18 cellular contexts compared by ENCODE assay signal in the genomic region with DNA sequence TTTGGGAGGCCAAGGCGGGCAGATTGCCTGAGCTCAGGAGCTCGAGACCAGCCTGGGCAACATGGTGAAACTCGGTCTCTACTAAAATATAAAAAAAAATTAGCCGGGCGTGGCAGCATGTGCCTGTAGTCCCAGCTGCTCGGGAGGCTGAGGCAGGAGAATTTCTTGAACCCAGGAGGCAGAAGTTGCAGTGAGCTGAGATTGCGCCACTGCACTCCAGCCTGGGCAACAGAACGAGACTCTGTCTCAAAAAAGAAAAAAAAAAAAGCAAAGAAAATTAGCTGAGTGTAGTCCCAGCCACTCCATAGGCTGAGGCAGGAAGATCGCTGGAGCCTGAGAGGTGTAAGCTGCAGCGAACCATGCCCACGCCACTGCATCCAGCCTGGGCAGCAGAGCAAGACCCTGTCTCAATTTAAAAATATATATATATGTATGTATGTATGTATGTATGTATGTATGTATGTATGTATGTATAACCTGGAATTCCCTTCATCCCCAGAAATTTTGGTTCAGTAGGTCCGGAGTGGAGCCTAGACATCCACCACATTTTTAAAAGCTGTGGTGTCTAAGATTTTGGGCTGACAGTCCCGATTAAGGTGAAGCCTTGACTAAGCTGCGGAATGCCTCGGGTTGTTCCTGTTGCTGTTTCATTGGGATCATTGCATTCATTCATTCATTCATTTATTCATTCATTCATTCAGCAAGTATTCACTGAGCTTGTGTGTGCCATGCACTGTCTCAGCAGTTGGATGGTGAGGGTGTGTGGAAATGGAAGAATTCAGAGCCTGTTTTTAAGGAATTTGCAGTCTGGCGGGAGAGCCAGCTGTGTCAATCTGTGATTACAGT. TPM values are rescaled to one million over a fixed set of nuclear protein-coding genes. Genes with fewer than 3 reads are reported as not detected.
DNase-seq lines count a peak whose midpoint lies in the region; ATAC-seq, FAIRE-seq and TF ChIP-seq lines count a peak whose summit lies in the region.
"Had no signal": no experiment of that assay in that cellular context is flagged by ENCODE, and none has a peak within 500 bp of the region (broad histone marks: within the 10 kb centered on the region; RNA-seq: fewer than 3 reads in every experiment).

No MANE protein-coding gene starts in this region.

- H3K4me1 ChIP-seq in BLaER1 treated with 17β-estradiol and CSF1 and Interleukin-3, amounts not matched to agents 10 nM and 100 nM: peaks cover 89 to 95% (median 93%) of the 10 kb centered on the region in 10 experiments
- H3K4me1 ChIP-seq in psoas muscle: peaks cover 93% of the 10 kb centered on the region

- H3K9ac ChIP-seq in BLaER1 treated with 17β-estradiol and CSF1 and Interleukin-3, amounts not matched to agents 10 nM and 100 nM: peak overlapping the region; percentile 36 to 70 (median 59); a peak in 20 of 22 replicates

- no peak overlapping the region for H3K4me3 ChIP-seq in BLaER1 treated with 17β-estradiol and CSF1 and Interleukin-3, amounts not matched to agents 10 nM and 100 nM
- H3K4me3 ChIP-seq in psoas muscle: no peak overlapping the region

- peak; percentile 42 for FAIRE-seq in HTR-8/SVneo (lab: Jason Lieb, UNC)

- WGBS in psoas muscle, 3 donors: 73 to 88% (median 74%) methylated on average over 16 of the region's 16 CpGs

- no peak for TF ChIP-seq CTCF in psoas muscle (IDR thresholded peaks at IDR 0.05)

- H3K9me3 ChIP-seq in BLaER1 treated with 17β-estradiol and CSF1 and Interleukin-3, amounts not matched to agents 10 nM and 100 nM (replicated peaks in 1 of 11): no peaks in the 10 kb centered on the region
- no peaks in the 10 kb centered on the region for H3K9me3 ChIP-seq in psoas muscle

- H3K27me3 ChIP-seq in BLaER1 treated with 17β-estradiol and CSF1 and Interleukin-3, amounts not matched to agents 10 nM and 100 nM: no peaks in the 10 kb centered on the region
- H3K27me3 ChIP-seq in psoas muscle (ENCODE audit: insufficient read depth in 3 of 3, low read length in 2 of 3): no peaks in the 10 kb centered on the region

- peaks cover 0 to 42% (median 18%) of the 10 kb centered on the region in 11 experiments; a peak in 14 of 22 replicates for H3K36me3 ChIP-seq in BLaER1 treated with 17β-estradiol and CSF1 and Interleukin-3, amounts not matched to agents 10 nM and 100 nM
- no peaks in the 10 kb centered on the region for H3K36me3 ChIP-seq in psoas muscle (ENCODE audit: insufficient read depth in 1 of 2, low read depth in 1 of 2)

- peak overlapping the region in 10 of 11 experiments; percentile 60 to 82 (median 68); a peak in 20 of 22 replicates for H3K27ac ChIP-seq in BLaER1 treated with 17β-estradiol and CSF1 and Interleukin-3, amounts not matched to agents 10 nM and 100 nM
- peak overlapping the region; percentile 2 for H3K27ac ChIP-seq in caudate nucleus (ENCODE audit: low read depth, low read length)
- peak overlapping the region; percentile 89 for H3K27ac ChIP-seq in psoas muscle

- peaks cover 0 to 6% (median 0%) of the 10 kb centered on the region in 11 experiments; a peak in 3 of 22 replicates for H4K20me1 ChIP-seq in BLaER1 treated with 17β-estradiol and CSF1 and Interleukin-3, amounts not matched to agents 10 nM and 100 nM

- intact Hi-C loops in psoas muscle (cut with DNase I): no loop called here

- ATAC-seq in psoas muscle (no peak), GM19467 (IDR thresholded peaks at IDR 0.05; ENCODE audit: unreplicated experiment) (no peak)

- H3K4me2 ChIP-seq in BLaER1 treated with 17β-estradiol and CSF1 and Interleukin-3, amounts not matched to agents 10 nM and 100 nM: peak overlapping the region; percentile 70 to 90 (median 82)

- DNase-seq in HTR-8/SVneo (ENCODE audit: insufficient read length, low spot score): no peak
- DNase-seq in caudate nucleus (lab: John Stamatoyannopoulos, UW): no peak
- DNase-seq in psoas muscle: no peak
- DNase-seq in T1000 (lab: John Stamatoyannopoulos, UW): no peak
- no peak for DNase-seq in activated gamma-delta T cell (lab: John Stamatoyannopoulos, UW)
- DNase-seq: Calu3; CD4-positive, alpha-beta memory T cell; HCEC 1CT; KG1; NCI-H1048; NCI-H1436 treated with DMSO at 0.1 percent for 48 hours; NCI-H2029 treated with DMSO at 0.1 percent for 48 hours; NCI-H2171 treated with DMSO at 0.1 percent for 48 hours; NCI-H446 treated with DMSO at 0.1 percent for 48 hours; NK-92 treated with Interleukin-12 subunit alpha and Interleukin-12 subunit beta, amount 100 ng/mL, for 24 hours; SIG-M5 had no signal

RNA-seq across cellular contexts. Expression of a gene that starts 25.9 kb away (rescaled TPM):
- total RNA-seq in psoas muscle: 10 to 100 TPM; 43.4 to 64.3 (median 49.6) TPM
- polyA plus RNA-seq in psoas muscle: 10 to 100 TPM; 18.7 to 48.5 (median 29.6) TPM

RNA-seq across cellular contexts. Expression of a gene that starts 33.0 kb away (rescaled TPM):
- total RNA-seq in psoas muscle: 10 to 100 TPM; 26.3 to 33.5 (median 28.3) TPM
- 10 to 100 TPM in 1 of 3 donors, 1 to 10 TPM in 2; 8.2 to 11.0 (median 8.9) TPM for polyA plus RNA-seq in psoas muscle
- polyA plus RNA-seq: CD4-positive, alpha-beta memory T cell had no signal

RNA-seq across cellular contexts. Expression of a gene that starts 34.0 kb away (rescaled TPM):
- 1 to 10 TPM; 5.7 to 9.7 (median 8.2) TPM for total RNA-seq in psoas muscle
- polyA plus RNA-seq in psoas muscle: 10 to 100 TPM; 10.1 to 14.9 (median 11.3) TPM

RNA-seq across cellular contexts. Expression of a gene that starts 43.2 kb away (rescaled TPM):
- total RNA-seq in psoas muscle: 1 to 10 TPM; 1.4 to 3.3 (median 1.5) TPM
- 1 to 10 TPM; 1.4 to 1.9 (median 1.4) TPM for polyA plus RNA-seq in psoas muscle

Comparison
In these comparisons a context has a peak if more than half of its experiments do, and no peak if none do; other contexts are left out.
1. H3K27ac ChIP-seq: peak in every context shown above with its lines; median percentile 89 in psoas muscle; 68 in BLaER1 treated with 17β-estradiol and CSF1 and Interleukin-3, amounts not matched to agents 10 nM and 100 nM; 2 in caudate nucleus.